In the genomic region with DNA sequence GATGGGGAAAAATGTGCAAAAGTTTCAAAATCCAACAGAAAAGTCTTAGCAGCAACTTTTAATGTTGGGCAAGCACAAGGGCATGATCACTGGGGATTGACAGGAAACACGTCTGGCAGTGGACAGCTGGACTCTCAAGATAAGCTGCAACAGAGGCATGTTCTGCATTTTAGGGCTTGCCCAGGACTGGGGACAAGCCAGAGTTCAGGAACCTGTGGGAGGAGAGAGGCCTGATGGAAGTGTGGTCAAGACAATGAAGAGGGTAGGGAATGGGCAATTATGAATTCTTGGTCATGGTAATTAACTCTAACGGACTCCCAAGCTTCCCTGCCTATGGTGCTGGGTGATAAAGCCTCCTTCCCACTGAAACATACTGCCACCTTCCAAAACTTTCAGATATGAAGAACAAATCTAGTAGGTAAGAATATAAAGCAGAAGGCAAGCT, we compare ENCODE assay signal across 1 cellular context.
TF ChIP-seq lines count a peak whose summit lies in the region.

No MANE protein-coding gene starts in this region.

TF ChIP-seq in K562, 482 proteins besides CTCF, POLR2A, EP300 and RAD21 (continued from another document and continues in another):
- TF ChIP-seq, protein P1, sequence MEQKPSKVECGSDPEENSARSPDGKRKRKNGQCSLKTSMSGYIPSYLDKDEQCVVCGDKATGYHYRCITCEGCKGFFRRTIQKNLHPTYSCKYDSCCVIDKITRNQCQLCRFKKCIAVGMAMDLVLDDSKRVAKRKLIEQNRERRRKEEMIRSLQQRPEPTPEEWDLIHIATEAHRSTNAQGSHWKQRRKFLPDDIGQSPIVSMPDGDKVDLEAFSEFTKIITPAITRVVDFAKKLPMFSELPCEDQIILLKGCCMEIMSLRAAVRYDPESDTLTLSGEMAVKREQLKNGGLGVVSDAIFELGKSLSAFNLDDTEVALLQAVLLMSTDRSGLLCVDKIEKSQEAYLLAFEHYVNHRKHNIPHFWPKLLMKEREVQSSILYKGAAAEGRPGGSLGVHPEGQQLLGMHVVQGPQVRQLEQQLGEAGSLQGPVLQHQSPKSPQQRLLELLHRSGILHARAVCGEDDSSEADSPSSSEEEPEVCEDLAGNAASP (IDR thresholded peaks at IDR 0.05): no peak
- TF ChIP-seq, protein P2, sequence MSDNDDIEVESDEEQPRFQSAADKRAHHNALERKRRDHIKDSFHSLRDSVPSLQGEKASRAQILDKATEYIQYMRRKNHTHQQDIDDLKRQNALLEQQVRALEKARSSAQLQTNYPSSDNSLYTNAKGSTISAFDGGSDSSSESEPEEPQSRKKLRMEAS (CRISPR knock-in tag; IDR thresholded peaks at IDR 0.05): no peak
- TF ChIP-seq ETV6 (IDR thresholded peaks at IDR 0.05; ENCODE audit: borderline replicate concordance in 1 of 2, low read depth in 2 of 2, low read length in 1 of 2): peak in 1 of 2 experiments; percentile 31; a peak in 1 of 4 replicates
- TF ChIP-seq ETV6 (CRISPR knock-in tag; IDR thresholded peaks at IDR 0.05; ENCODE audit: borderline replicate concordance): no peak
- TF ChIP-seq CBFA2T3 (IDR thresholded peaks at IDR 0.05): peak; percentile 97
- TF ChIP-seq, protein P3, sequence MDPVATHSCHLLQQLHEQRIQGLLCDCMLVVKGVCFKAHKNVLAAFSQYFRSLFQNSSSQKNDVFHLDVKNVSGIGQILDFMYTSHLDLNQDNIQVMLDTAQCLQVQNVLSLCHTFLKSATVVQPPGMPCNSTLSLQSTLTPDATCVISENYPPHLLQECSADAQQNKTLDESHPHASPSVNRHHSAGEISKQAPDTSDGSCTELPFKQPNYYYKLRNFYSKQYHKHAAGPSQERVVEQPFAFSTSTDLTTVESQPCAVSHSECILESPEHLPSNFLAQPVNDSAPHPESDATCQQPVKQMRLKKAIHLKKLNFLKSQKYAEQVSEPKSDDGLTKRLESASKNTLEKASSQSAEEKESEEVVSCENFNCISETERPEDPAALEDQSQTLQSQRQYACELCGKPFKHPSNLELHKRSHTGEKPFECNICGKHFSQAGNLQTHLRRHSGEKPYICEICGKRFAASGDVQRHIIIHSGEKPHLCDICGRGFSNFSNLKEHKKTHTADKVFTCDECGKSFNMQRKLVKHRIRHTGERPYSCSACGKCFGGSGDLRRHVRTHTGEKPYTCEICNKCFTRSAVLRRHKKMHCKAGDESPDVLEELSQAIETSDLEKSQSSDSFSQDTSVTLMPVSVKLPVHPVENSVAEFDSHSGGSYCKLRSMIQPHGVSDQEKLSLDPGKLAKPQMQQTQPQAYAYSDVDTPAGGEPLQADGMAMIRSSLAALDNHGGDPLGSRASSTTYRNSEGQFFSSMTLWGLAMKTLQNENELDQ (CRISPR knock-in tag; IDR thresholded peaks at IDR 0.05; ENCODE audit: borderline replicate concordance): no peak
- TF ChIP-seq, protein P4, sequence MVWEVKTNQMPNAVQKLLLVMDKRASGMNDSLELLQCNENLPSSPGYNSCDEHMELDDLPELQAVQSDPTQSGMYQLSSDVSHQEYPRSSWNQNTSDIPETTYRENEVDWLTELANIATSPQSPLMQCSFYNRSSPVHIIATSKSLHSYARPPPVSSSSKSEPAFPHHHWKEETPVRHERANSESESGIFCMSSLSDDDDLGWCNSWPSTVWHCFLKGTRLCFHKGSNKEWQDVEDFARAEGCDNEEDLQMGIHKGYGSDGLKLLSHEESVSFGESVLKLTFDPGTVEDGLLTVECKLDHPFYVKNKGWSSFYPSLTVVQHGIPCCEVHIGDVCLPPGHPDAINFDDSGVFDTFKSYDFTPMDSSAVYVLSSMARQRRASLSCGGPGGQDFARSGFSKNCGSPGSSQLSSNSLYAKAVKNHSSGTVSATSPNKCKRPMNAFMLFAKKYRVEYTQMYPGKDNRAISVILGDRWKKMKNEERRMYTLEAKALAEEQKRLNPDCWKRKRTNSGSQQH (CRISPR knock-in tag; IDR thresholded peaks at IDR 0.05): no peak
- peak; percentile 99 for TF ChIP-seq ARID1B (IDR thresholded peaks at IDR 0.05)
- no peak for TF ChIP-seq RHOXF2B (CRISPR knock-in tag; conservative IDR thresholded peaks at IDR 0.05)
- no peak for TF ChIP-seq ZKSCAN1 (IDR thresholded peaks at IDR 0.05; ENCODE audit: low read depth, low read length)
- TF ChIP-seq, protein P5, sequence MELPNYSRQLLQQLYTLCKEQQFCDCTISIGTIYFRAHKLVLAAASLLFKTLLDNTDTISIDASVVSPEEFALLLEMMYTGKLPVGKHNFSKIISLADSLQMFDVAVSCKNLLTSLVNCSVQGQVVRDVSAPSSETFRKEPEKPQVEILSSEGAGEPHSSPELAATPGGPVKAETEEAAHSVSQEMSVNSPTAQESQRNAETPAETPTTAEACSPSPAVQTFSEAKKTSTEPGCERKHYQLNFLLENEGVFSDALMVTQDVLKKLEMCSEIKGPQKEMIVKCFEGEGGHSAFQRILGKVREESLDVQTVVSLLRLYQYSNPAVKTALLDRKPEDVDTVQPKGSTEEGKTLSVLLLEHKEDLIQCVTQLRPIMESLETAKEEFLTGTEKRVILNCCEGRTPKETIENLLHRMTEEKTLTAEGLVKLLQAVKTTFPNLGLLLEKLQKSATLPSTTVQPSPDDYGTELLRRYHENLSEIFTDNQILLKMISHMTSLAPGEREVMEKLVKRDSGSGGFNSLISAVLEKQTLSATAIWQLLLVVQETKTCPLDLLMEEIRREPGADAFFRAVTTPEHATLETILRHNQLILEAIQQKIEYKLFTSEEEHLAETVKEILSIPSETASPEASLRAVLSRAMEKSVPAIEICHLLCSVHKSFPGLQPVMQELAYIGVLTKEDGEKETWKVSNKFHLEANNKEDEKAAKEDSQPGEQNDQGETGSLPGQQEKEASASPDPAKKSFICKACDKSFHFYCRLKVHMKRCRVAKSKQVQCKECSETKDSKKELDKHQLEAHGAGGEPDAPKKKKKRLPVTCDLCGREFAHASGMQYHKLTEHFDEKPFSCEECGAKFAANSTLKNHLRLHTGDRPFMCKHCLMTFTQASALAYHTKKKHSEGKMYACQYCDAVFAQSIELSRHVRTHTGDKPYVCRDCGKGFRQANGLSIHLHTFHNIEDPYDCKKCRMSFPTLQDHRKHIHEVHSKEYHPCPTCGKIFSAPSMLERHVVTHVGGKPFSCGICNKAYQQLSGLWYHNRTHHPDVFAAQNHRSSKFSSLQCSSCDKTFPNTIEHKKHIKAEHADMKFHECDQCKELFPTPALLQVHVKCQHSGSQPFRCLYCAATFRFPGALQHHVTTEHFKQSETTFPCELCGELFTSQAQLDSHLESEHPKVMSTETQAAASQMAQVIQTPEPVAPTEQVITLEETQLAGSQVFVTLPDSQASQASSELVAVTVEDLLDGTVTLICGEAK (IDR thresholded peaks at IDR 0.05): no peak
- TF ChIP-seq, protein P5 (CRISPR knock-in tag; IDR thresholded peaks at IDR 0.05): no peak
- peak; percentile 97 for TF ChIP-seq TEAD4 (IDR thresholded peaks at IDR 0.05; ENCODE audit: low read length)
- TF ChIP-seq TEAD4 (CRISPR knock-in tag; IDR thresholded peaks at IDR 0.05; ENCODE audit: borderline replicate concordance): no peak
- TF ChIP-seq, protein P6, sequence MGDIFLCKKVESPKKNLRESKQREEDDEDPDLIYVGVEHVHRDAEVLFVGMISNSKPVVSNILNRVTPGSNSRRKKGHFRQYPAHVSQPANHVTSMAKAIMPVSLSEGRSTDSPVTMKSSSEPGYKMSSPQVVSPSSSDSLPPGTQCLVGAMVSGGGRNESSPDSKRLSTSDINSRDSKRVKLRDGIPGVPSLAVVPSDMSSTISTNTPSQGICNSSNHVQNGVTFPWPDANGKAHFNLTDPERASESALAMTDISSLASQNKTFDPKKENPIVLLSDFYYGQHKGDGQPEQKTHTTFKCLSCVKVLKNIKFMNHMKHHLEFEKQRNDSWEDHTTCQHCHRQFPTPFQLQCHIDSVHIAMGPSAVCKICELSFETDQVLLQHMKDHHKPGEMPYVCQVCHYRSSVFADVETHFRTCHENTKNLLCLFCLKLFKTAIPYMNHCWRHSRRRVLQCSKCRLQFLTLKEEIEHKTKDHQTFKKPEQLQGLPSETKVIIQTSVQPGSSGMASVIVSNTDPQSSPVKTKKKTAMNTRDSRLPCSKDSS (IDR thresholded peaks at IDR 0.05; ENCODE audit: low read depth, partially characterized antibody): no peak
- TF ChIP-seq, protein P7, sequence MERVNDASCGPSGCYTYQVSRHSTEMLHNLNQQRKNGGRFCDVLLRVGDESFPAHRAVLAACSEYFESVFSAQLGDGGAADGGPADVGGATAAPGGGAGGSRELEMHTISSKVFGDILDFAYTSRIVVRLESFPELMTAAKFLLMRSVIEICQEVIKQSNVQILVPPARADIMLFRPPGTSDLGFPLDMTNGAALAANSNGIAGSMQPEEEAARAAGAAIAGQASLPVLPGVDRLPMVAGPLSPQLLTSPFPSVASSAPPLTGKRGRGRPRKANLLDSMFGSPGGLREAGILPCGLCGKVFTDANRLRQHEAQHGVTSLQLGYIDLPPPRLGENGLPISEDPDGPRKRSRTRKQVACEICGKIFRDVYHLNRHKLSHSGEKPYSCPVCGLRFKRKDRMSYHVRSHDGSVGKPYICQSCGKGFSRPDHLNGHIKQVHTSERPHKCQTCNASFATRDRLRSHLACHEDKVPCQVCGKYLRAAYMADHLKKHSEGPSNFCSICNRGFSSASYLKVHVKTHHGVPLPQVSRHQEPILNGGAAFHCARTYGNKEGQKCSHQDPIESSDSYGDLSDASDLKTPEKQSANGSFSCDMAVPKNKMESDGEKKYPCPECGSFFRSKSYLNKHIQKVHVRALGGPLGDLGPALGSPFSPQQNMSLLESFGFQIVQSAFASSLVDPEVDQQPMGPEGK (CRISPR knock-in tag; IDR thresholded peaks at IDR 0.05; ENCODE audit: borderline replicate concordance): no peak
- TF ChIP-seq SOX6 (IDR thresholded peaks at IDR 0.05): peak; percentile 95
- peak; percentile 90 for TF ChIP-seq STAT5A (IDR thresholded peaks at IDR 0.05; ENCODE audit: borderline replicate concordance, low read length)
- TF ChIP-seq, protein P8, sequence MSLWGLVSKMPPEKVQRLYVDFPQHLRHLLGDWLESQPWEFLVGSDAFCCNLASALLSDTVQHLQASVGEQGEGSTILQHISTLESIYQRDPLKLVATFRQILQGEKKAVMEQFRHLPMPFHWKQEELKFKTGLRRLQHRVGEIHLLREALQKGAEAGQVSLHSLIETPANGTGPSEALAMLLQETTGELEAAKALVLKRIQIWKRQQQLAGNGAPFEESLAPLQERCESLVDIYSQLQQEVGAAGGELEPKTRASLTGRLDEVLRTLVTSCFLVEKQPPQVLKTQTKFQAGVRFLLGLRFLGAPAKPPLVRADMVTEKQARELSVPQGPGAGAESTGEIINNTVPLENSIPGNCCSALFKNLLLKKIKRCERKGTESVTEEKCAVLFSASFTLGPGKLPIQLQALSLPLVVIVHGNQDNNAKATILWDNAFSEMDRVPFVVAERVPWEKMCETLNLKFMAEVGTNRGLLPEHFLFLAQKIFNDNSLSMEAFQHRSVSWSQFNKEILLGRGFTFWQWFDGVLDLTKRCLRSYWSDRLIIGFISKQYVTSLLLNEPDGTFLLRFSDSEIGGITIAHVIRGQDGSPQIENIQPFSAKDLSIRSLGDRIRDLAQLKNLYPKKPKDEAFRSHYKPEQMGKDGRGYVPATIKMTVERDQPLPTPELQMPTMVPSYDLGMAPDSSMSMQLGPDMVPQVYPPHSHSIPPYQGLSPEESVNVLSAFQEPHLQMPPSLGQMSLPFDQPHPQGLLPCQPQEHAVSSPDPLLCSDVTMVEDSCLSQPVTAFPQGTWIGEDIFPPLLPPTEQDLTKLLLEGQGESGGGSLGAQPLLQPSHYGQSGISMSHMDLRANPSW (CRISPR knock-in tag; IDR thresholded peaks at IDR 0.05): no peak
- TF ChIP-seq E2F3 (CRISPR knock-in tag; IDR thresholded peaks at IDR 0.05): no peak
- TF ChIP-seq MYNN (IDR thresholded peaks at IDR 0.05): peak; percentile 97
- TF ChIP-seq MYNN (CRISPR knock-in tag; IDR thresholded peaks at IDR 0.05): no peak
- TF ChIP-seq, protein P9, sequence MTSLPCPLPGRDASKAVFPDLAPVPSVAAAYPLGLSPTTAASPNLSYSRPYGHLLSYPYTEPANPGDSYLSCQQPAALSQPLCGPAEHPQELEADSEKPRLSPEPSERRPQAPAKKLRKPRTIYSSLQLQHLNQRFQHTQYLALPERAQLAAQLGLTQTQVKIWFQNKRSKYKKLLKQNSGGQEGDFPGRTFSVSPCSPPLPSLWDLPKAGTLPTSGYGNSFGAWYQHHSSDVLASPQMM (CRISPR knock-in tag; IDR thresholded peaks at IDR 0.05): no peak
- TF ChIP-seq ARHGAP35 (IDR thresholded peaks at IDR 0.05; ENCODE audit: partially characterized antibody): no peak
- TF ChIP-seq ZFP30 (CRISPR knock-in tag; IDR thresholded peaks at IDR 0.05; ENCODE audit: borderline replicate concordance): no peak
- TF ChIP-seq, protein P10, sequence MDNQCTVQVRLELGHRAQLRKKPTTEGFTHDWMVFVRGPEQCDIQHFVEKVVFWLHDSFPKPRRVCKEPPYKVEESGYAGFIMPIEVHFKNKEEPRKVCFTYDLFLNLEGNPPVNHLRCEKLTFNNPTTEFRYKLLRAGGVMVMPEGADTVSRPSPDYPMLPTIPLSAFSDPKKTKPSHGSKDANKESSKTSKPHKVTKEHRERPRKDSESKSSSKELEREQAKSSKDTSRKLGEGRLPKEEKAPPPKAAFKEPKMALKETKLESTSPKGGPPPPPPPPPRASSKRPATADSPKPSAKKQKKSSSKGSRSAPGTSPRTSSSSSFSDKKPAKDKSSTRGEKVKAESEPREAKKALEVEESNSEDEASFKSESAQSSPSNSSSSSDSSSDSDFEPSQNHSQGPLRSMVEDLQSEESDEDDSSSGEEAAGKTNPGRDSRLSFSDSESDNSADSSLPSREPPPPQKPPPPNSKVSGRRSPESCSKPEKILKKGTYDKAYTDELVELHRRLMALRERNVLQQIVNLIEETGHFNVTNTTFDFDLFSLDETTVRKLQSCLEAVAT (IDR thresholded peaks at IDR 0.05): no peak
- no peak for TF ChIP-seq ZSCAN32 (CRISPR knock-in tag; IDR thresholded peaks at IDR 0.05)
